18 cellular contexts compared by ENCODE assay signal in the genomic region with DNA sequence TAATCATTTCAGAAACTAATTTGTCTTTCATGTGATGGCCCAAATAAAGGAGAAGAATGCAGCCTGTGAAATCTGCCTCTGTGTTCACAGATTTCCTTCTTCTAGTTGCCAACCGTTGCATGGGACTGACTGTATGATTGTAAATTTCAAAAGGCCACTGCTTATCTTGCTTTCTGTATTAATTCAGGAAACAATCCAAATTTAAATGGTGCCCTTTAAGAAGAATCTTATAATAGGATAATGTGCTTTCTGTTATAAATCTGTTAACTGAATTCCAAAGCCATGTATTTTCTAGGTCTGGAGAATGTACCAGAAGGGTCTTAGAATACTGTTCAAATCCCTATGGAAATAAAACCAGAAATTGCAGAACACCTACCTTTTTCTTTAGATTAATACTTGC. TPM values are rescaled to one million over a fixed set of nuclear protein-coding genes. Genes with fewer than 3 reads are reported as not detected.
DNase-seq lines count a peak whose midpoint lies in the region; ATAC-seq and TF ChIP-seq lines count a peak whose summit lies in the region.
"Had no signal": no experiment of that assay in that cellular context is flagged by ENCODE, and none has a peak within 500 bp of the region (broad histone marks: within the 10 kb centered on the region; RNA-seq: fewer than 3 reads in every experiment).

No MANE protein-coding gene starts in this region.

- H3K27ac ChIP-seq in RWPE2 (ENCODE audit: poor library complexity, severe bottlenecking) (peak overlapping the region; percentile 88), adrenal gland (peak overlapping the region in 3 of 5 donors; percentile 19 to 35 (median 31)), tibial artery (peak overlapping the region; percentile 72 to 78), left lung (no peak overlapping the region), endodermal cell (ENCODE audit: low read depth, low read length) (no peak overlapping the region)

- H3K4me1 Mint-ChIP-seq in endodermal cell, result peaks cover 26% of the 10 kb centered on the region

- intact Hi-C loops in adrenal gland (cut with DNase I) (loop anchor here (5.0 to 10.0 kb wide), 2 partner anchors 55 to 118 kb away; no protein-coding TSS in a partner anchor), tibial artery (cut with DNase I; ENCODE audit: low total_unique reads) (loop anchor here (2.0 to 10.0 kb wide), 2 partner anchors 62 to 122 kb away; partner anchors contain the start of gene ATP2A2), left lung (cut with DNase I) (no loop called here)

- TF ChIP-seq CTCF in RWPE2 (IDR thresholded peaks at IDR 0.05; ENCODE audit: poor library complexity, severe bottlenecking), result no peak
- TF ChIP-seq CTCF in adrenal gland (IDR thresholded peaks at IDR 0.05), result no peak
- no peak for TF ChIP-seq CTCF in tibial artery (IDR thresholded peaks at IDR 0.05)
- no peak for TF ChIP-seq CTCF in left lung (IDR thresholded peaks at IDR 0.05)
- no peak for TF ChIP-seq CTCF in endodermal cell (conservative IDR thresholded peaks at IDR 0.05)

- DNase-seq in RWPE2 (ENCODE audit: low spot score) (no peak), adrenal gland (no peak), foreskin melanocyte (peak; percentile 37), tibial artery (no peak), left lung (no peak), endodermal cell (no peak)
- DNase-seq: BE2C; Calu3; CD4-positive, alpha-beta T cell; H9; KG1; NCI-H1417 treated with DMSO at 0.1 percent for 48 hours; NCI-H1930; NCI-H446 treated with DMSO at 0.1 percent for 48 hours; NCI-H748 treated with DMSO at 0.1 percent for 48 hours; PC-9 had no signal

- no peaks in the 10 kb centered on the region for H3K9me3 Mint-ChIP-seq in endodermal cell
- H3K9me3 Mint-ChIP-seq: CD4-positive, alpha-beta T cell; H9 had no signal

- no peak overlapping the region for H3K27ac Mint-ChIP-seq in endodermal cell
- H3K27ac Mint-ChIP-seq: CD4-positive, alpha-beta T cell; H9 had no signal

- no peak for ATAC-seq in RWPE2 (ENCODE audit: low read depth)
- no peak for ATAC-seq in left lung
- ATAC-seq in activated CD4-positive, CD25-positive, alpha-beta regulatory T cell treated with anti-CD3 and anti-CD28 coated beads, Interleukin-2, amount 50 U/mL, for 24 hours, result no peak
- ATAC-seq: HepG2 had no signal

- no peak overlapping the region for H3K9ac ChIP-seq in endodermal cell (ENCODE audit: extremely low read depth, low read length, poor library complexity, severe bottlenecking)

- H3K4me1 ChIP-seq in RWPE2 (ENCODE audit: insufficient read depth, poor library complexity, severe bottlenecking) (peaks cover 23% of the 10 kb centered on the region), adrenal gland (replicated peaks in 1 of 2) (peaks cover 21 to 36% of the 10 kb centered on the region in 2 donors), tibial artery (peaks cover 0 to 48% (median 24%) of the 10 kb centered on the region in 4 donors), left lung (peaks cover 4 to 18% of the 10 kb centered on the region in 2 donors), endodermal cell (ENCODE audit: control insufficient read depth, insufficient read depth, low read length) (peaks cover 11% of the 10 kb centered on the region)

- H3K4me3 ChIP-seq in RWPE2 (ENCODE audit: severe bottlenecking) (no peak overlapping the region), adrenal gland (no peak overlapping the region), tibial artery (no peak overlapping the region), left lung (no peak overlapping the region), endodermal cell (ENCODE audit: low read length) (no peak overlapping the region)
- H3K4me3 ChIP-seq: PC-9 had no signal

- H3K9me3 ChIP-seq in RWPE2 (ENCODE audit: severe bottlenecking) (no peaks in the 10 kb centered on the region), adrenal gland (replicated peaks in 1 of 3) (no peaks in the 10 kb centered on the region), tibial artery (no peaks in the 10 kb centered on the region), left lung (no peaks in the 10 kb centered on the region), endodermal cell (ENCODE audit: control insufficient read depth, low read length) (no peaks in the 10 kb centered on the region)
- H3K9me3 ChIP-seq: BE2C had no signal

- no peak overlapping the region for H3K4me3 Mint-ChIP-seq in endodermal cell
- H3K4me3 Mint-ChIP-seq: CD4-positive, alpha-beta T cell; H9 had no signal

- TF ChIP-seq POLR2A in adrenal gland (IDR thresholded peaks at IDR 0.05), result no peak

- H3K36me3 Mint-ChIP-seq in endodermal cell (ENCODE audit: low read depth), result peaks cover 14% of the 10 kb centered on the region

- peaks cover 15% of the 10 kb centered on the region for H3K36me3 ChIP-seq in RWPE2 (ENCODE audit: low read depth)
- no peaks in the 10 kb centered on the region for H3K36me3 ChIP-seq in adrenal gland (replicated peaks in 1 of 2)
- H3K36me3 ChIP-seq in tibial artery, result peaks cover 0 to 5% (median 4%) of the 10 kb centered on the region in 3 donors
- peaks cover 0 to 4% of the 10 kb centered on the region in 2 donors for H3K36me3 ChIP-seq in left lung
- H3K36me3 ChIP-seq in endodermal cell (ENCODE audit: control insufficient read depth, insufficient read depth, low read length), result peaks cover 15% of the 10 kb centered on the region

- H3K27me3 ChIP-seq in RWPE2 (ENCODE audit: insufficient read depth, poor library complexity, severe bottlenecking), result no peaks in the 10 kb centered on the region
- H3K27me3 ChIP-seq in adrenal gland, result no peaks in the 10 kb centered on the region
- no peaks in the 10 kb centered on the region for H3K27me3 ChIP-seq in tibial artery
- no peaks in the 10 kb centered on the region for H3K27me3 ChIP-seq in left lung
- no peaks in the 10 kb centered on the region for H3K27me3 ChIP-seq in endodermal cell (ENCODE audit: control insufficient read depth, insufficient read depth, low read length, poor library complexity, severe bottlenecking)
- H3K27me3 ChIP-seq: BE2C had no signal

- 19 to 42% (median 32%) methylated on average over 1 of the region's 1 CpG for WGBS in adrenal gland, 4 donors
- WGBS in endodermal cell (ENCODE audit: insufficient coverage in 1 of 2, insufficient read length in 1 of 2), 2 experiments, result 69 to 100% methylated on average over 1 of the region's 1 CpG

- no peaks in the 10 kb centered on the region for H3K27me3 Mint-ChIP-seq in endodermal cell (ENCODE audit: insufficient read depth)
- H3K27me3 Mint-ChIP-seq: CD4-positive, alpha-beta T cell had no signal

RNA-seq across cellular contexts. Expression of gene ATP2A2, which starts 58.6 kb away (rescaled TPM):
- 100 to 1,000 TPM in 7 of 8 donors, 10 to 100 TPM in 1; 94.7 to 312 (median 121) TPM for total RNA-seq in adrenal gland
- 100 to 1,000 TPM in 1 of 3 donors, 10 to 100 TPM in 2; 20.8 to 198 (median 27.1) TPM for polyA plus RNA-seq in adrenal gland
- 100 to 1,000 TPM; 204 to 258 TPM for total RNA-seq in left lung
- total RNA-seq in endodermal cell, result 100 to 1,000 TPM; 151 to 235 TPM
- 164 TPM for polyA plus RNA-seq in endodermal cell (2013, experiment 1 of 2)
- 164 TPM for polyA plus RNA-seq in endodermal cell (2013, experiment 2 of 2)

Comparison
In these comparisons a context has a peak if more than half of its experiments do, and no peak if none do; other contexts are left out.
1. H3K27ac ChIP-seq: peak in RWPE2 (single experiment), adrenal gland (3 of 5) and tibial artery (2 of 2); none in left lung (0 of 2) and endodermal cell (single experiment).
2. intact Hi-C loops: an anchor here in adrenal gland (5.0 to 10.0 kb wide) and tibial artery (2.0 to 10.0 kb wide); none called in left lung.